1 cellular context compared by ENCODE assay signal in genomic region chr1:237050185-237050584, GRCh38.
TF ChIP-seq lines count a peak whose summit lies in the region.

No MANE protein-coding gene starts in this region.

TF ChIP-seq in HepG2, 621 proteins besides CTCF, POLR2A, EP300 and RAD21:
- TF ChIP-seq, protein P1, sequence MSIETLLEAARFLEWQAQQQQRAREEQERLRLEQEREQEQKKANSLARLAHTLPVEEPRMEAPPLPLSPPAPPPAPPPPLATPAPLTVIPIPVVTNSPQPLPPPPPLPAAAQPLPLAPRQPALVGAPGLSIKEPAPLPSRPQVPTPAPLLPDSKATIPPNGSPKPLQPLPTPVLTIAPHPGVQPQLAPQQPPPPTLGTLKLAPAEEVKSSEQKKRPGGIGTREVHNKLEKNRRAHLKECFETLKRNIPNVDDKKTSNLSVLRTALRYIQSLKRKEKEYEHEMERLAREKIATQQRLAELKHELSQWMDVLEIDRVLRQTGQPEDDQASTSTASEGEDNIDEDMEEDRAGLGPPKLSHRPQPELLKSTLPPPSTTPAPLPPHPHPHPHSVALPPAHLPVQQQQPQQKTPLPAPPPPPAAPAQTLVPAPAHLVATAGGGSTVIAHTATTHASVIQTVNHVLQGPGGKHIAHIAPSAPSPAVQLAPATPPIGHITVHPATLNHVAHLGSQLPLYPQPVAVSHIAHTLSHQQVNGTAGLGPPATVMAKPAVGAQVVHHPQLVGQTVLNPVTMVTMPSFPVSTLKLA (IDR thresholded peaks at IDR 0.05): peak; percentile 98
- no peak for TF ChIP-seq MZF1 (CRISPR knock-in tag; IDR thresholded peaks at IDR 0.05; ENCODE audit: borderline replicate concordance)
